ENCODE assay signal across 9 cellular contexts in the genomic region with DNA sequence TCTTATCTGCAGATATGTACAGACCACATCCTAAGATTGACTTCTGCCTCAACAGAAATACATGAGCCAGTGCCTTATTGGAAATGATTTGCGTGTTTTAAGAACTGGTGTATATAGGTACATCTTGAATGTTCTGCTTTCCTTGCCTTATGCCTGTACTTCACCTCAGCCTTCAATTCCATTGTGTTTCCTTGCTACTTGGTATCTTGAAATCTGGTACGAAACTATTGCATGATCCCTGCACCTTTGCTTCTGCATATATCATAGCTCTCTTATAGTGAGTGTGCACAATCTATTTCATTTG. TPM values are rescaled to one million over a fixed set of nuclear protein-coding genes. Genes with fewer than 3 reads are reported as not detected.
DNase-seq lines count a peak whose midpoint lies in the region; ATAC-seq and TF ChIP-seq lines count a peak whose summit lies in the region.
"Had no signal": no experiment of that assay in that cellular context is flagged by ENCODE, and none has a peak within 500 bp of the region (broad histone marks: within the 10 kb centered on the region; RNA-seq: fewer than 3 reads in every experiment).

No MANE protein-coding gene starts in this region.

- H3K36me3 ChIP-seq in heart left ventricle = peaks cover 0 to 5% (median 0%) of the 10 kb centered on the region in 9 donors
- no peaks in the 10 kb centered on the region for H3K36me3 ChIP-seq in thymus (ENCODE audit: control insufficient read depth, insufficient read depth)
- H3K36me3 ChIP-seq in SJCRH30 = no peaks in the 10 kb centered on the region

- H3K4me1 Mint-ChIP-seq in activated T-helper 17 cell treated with anti-CD3 and anti-CD28 coated beads, Interleukin-2, amount 50 U/mL, for 72 hours = peaks cover 20% of the 10 kb centered on the region
- H3K4me1 Mint-ChIP-seq in immature natural killer cell = peaks cover 39 to 52% of the 10 kb centered on the region in 2 donors

- peaks cover 0 to 21% (median 9%) of the 10 kb centered on the region in 12 donors for H3K4me1 ChIP-seq in heart left ventricle
- peaks cover 6% of the 10 kb centered on the region for H3K4me1 ChIP-seq in thymus (ENCODE audit: control insufficient read depth, insufficient read depth, low read length)
- no peaks in the 10 kb centered on the region for H3K4me1 ChIP-seq in SJCRH30

- no peaks in the 10 kb centered on the region for H3K9me3 Mint-ChIP-seq in activated T-helper 17 cell treated with anti-CD3 and anti-CD28 coated beads, Interleukin-2, amount 50 U/mL, for 72 hours
- H3K9me3 Mint-ChIP-seq in immature natural killer cell = peaks cover 0 to 4% (median 0%) of the 10 kb centered on the region in 6 donors

- H3K9me3 ChIP-seq in heart left ventricle = peaks cover 0 to 9% (median 0%) of the 10 kb centered on the region in 12 donors
- no peaks in the 10 kb centered on the region for H3K9me3 ChIP-seq in thymus (ENCODE audit: control insufficient read depth)
- no peaks in the 10 kb centered on the region for H3K9me3 ChIP-seq in SJCRH30 (replicated peaks)

- no peak for TF ChIP-seq POLR2A in heart left ventricle (IDR thresholded peaks at IDR 0.05)

- H3K27ac Mint-ChIP-seq in activated T-helper 17 cell treated with anti-CD3 and anti-CD28 coated beads, Interleukin-2, amount 50 U/mL, for 72 hours = peak overlapping the region; percentile 97
- peak overlapping the region in 3 of 6 donors; percentile 73 to 93 (median 76) for H3K27ac Mint-ChIP-seq in immature natural killer cell

- H3K27ac ChIP-seq in heart left ventricle (peak overlapping the region in 2 of 12 donors; percentile 90 to 91), thymus (ENCODE audit: low read depth) (no peak overlapping the region), SJCRH30 (no peak overlapping the region)

- peaks cover 49% of the 10 kb centered on the region for H3K36me3 Mint-ChIP-seq in activated T-helper 17 cell treated with anti-CD3 and anti-CD28 coated beads, Interleukin-2, amount 50 U/mL, for 72 hours (ENCODE audit: low read depth)
- H3K36me3 Mint-ChIP-seq in immature natural killer cell = peaks cover 0 to 11% (median 4%) of the 10 kb centered on the region in 3 donors

- no peak for TF ChIP-seq CTCF in heart left ventricle (IDR thresholded peaks at IDR 0.05)

- ATAC-seq in heart left ventricle (no peak), left ventricle myocardium superior (no peak)
- ATAC-seq in activated T-helper 17 cell treated with anti-CD3 and anti-CD28 coated beads, Interleukin-2, amount 50 U/mL, for 72 hours (replicated peaks) = no peak

- H3K4me3 Mint-ChIP-seq in activated T-helper 17 cell treated with anti-CD3 and anti-CD28 coated beads, Interleukin-2, amount 50 U/mL, for 72 hours = peak overlapping the region; percentile 96
- H3K4me3 Mint-ChIP-seq in immature natural killer cell = peak overlapping the region; percentile 91 to 98 (median 96)

- no peaks in the 10 kb centered on the region for H3K27me3 Mint-ChIP-seq in activated T-helper 17 cell treated with anti-CD3 and anti-CD28 coated beads, Interleukin-2, amount 50 U/mL, for 72 hours
- peaks cover 6 to 9% (median 8%) of the 10 kb centered on the region in 3 donors for H3K27me3 Mint-ChIP-seq in immature natural killer cell (ENCODE audit: low read depth in 3 of 3)

- WGBS in heart left ventricle, 4 donors = 84 to 86% (median 84%) methylated on average over 2 of the region's 2 CpGs
- 91% methylated on average over 2 of the region's 2 CpGs for WGBS in thymus

- H3K4me3 ChIP-seq in heart left ventricle = peak overlapping the region in 11 of 12 donors; percentile 55 to 88 (median 79)
- peak overlapping the region; percentile 83 for H3K4me3 ChIP-seq in thymus (ENCODE audit: low read length)
- no peak overlapping the region for H3K4me3 ChIP-seq in SJCRH30

- H3K27me3 ChIP-seq in heart left ventricle (no peaks in the 10 kb centered on the region), thymus (ENCODE audit: control insufficient read depth, insufficient read depth) (no peaks in the 10 kb centered on the region), SJCRH30 (no peaks in the 10 kb centered on the region)

- DNase-seq in heart left ventricle (no peak), left ventricle myocardium superior (no peak), immature natural killer cell (no peak), SJCRH30 (no peak), T1000 (lab: John Stamatoyannopoulos, UW) (no peak), nucleus accumbens (lab: John Stamatoyannopoulos, UW) (no peak)
- DNase-seq: SHP77 treated with DMSO at 0.1 percent for 48 hours had no signal

- intact Hi-C loops in heart left ventricle (cut with DNase I) = loop anchor here in 3 of 10 donors (2.0 to 10.0 kb wide), 4 partner anchors 17 to 440 kb away; no protein-coding TSS in a partner anchor
- intact Hi-C loops in left ventricle myocardium superior (cut with micrococcal nuclease) = loop anchor here (10.0 kb wide), 1 partner anchor 117 kb away; no protein-coding TSS in a partner anchor

RNA-seq across cellular contexts. Expression of a gene that starts 1.5 kb away (rescaled TPM):
- 10 to 100 TPM; 34.4 to 51.8 (median 43.2) TPM for total RNA-seq in heart left ventricle
- polyA plus RNA-seq in heart left ventricle = 10 to 100 TPM; 32.4 to 54.7 TPM
- total RNA-seq in left ventricle myocardium superior = 50.0 TPM
- 10 to 100 TPM; 23.7 to 25.8 TPM for total RNA-seq in activated T-helper 17 cell treated with anti-CD3 and anti-CD28 coated beads, Interleukin-2, amount 50 U/mL, for 72 hours
- 100 to 1,000 TPM in 1 of 3 donors, 10 to 100 TPM in 2; 34.5 to 118 (median 39.1) TPM for polyA plus RNA-seq in immature natural killer cell
- polyA plus RNA-seq in thymus = 73.8 TPM
- total RNA-seq in SJCRH30 (2014; rRNA removed; shearing (Covaris generic)) = not detected in 2 replicates

Comparison
In these comparisons a context has a peak if more than half of its experiments do, and no peak if none do; other contexts are left out.
1. RNA of a gene that starts 1.5 kb away (total RNA-seq): 50.0 TPM in left ventricle myocardium superior (single experiment), 34.4 to 51.8 TPM in heart left ventricle and 23.7 to 25.8 TPM in activated T-helper 17 cell treated with anti-CD3 and anti-CD28 coated beads, Interleukin-2, amount 50 U/mL, for 72 hours; not detected in SJCRH30; every median in the first group is over 10 times any median in the second.